ENCODE assay signal across 8 cellular contexts in the genomic region with DNA sequence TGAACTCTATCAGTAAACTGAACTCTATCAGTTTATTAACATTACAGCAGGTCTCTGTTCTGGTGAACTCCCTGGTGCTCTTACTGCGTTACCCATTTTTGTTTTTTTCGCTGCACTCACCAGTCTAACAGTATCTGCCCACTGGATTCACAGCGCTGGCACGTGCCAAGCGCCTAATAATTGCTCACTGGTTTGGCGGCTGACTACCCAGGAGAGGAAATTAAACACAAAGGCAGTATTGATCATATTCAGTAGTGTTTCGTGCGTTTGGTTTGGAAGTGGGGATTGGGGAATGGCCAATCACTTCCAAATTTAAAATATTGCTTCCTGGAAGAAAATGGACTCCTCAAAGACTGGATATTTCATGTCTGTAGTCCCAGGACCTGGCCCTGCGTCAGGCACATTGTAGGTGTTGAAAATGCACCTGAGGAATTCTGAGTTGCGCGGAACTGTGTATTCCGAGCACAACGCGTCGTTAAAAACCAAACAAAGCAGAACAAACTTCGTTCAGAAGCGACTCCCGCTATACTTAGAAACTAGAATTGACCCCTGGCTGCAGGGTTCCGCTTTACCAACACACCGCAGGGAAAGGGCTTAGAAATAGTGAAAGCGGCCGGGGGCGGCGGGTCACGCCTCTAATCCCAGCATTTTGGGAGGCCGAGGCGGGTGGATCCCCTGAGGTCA. TPM values are rescaled to one million over a fixed set of nuclear protein-coding genes. Genes with fewer than 3 reads are reported as not detected.
DNase-seq lines count a peak whose midpoint lies in the region; ATAC-seq lines count a peak whose summit lies in the region.

No MANE protein-coding gene starts in this region.

- H3K9me3 Mint-ChIP-seq in T-helper 1 cell treated with Interleukin-12 subunit alpha and Interleukin-12 subunit beta and Interleukin-4 antibody, amounts not matched to agents 30 μg/mL and 1 μg/mL, for 36 hours = no peaks in the 10 kb centered on the region

- peak overlapping the region; percentile 93 for H3K27ac ChIP-seq in caudate nucleus (ENCODE audit: low read depth, low read length)

- H3K4me3 Mint-ChIP-seq in T-helper 1 cell treated with Interleukin-12 subunit alpha and Interleukin-12 subunit beta and Interleukin-4 antibody, amounts not matched to agents 30 μg/mL and 1 μg/mL, for 36 hours = peak overlapping the region; percentile 97

- peak; percentile 30 for ATAC-seq in GM21526 (IDR thresholded peaks at IDR 0.05; ENCODE audit: low FRiP score, unreplicated experiment)

- peak; percentile 45 for DNase-seq in Daoy (ENCODE audit: low read depth)
- DNase-seq in Jurkat, Clone E6-1 (ENCODE audit: low read depth, low spot score) = peak; percentile 43
- peak in 40 of 61 donors; percentile 3 to 65 (median 46) for DNase-seq in caudate nucleus (lab: John Stamatoyannopoulos, UW)
- DNase-seq in kidney tubule cell (ENCODE audit: low spot score) = peak; percentile 66
- peak; percentile 28 for DNase-seq in stimulated activated CD4-positive, alpha-beta T cell treated with anti-CD3 and anti-CD28 coated beads, Interleukin-2, amount 100 ng/mL, for 4 hours (ENCODE audit: low read depth)
- no peak for DNase-seq in epidermal melanocyte (ENCODE audit: insufficient read length, low spot score)

- H3K4me1 Mint-ChIP-seq in T-helper 1 cell treated with Interleukin-12 subunit alpha and Interleukin-12 subunit beta and Interleukin-4 antibody, amounts not matched to agents 30 μg/mL and 1 μg/mL, for 36 hours (ENCODE audit: low read depth) = peaks cover 35% of the 10 kb centered on the region

- peak overlapping the region; percentile 93 for H3K4me3 ChIP-seq in Jurkat, Clone E6-1 (ENCODE audit: low read length)

- H3K27me3 Mint-ChIP-seq in T-helper 1 cell treated with Interleukin-12 subunit alpha and Interleukin-12 subunit beta and Interleukin-4 antibody, amounts not matched to agents 30 μg/mL and 1 μg/mL, for 36 hours (ENCODE audit: low read depth) = peaks cover 23% of the 10 kb centered on the region

- peaks cover 40% of the 10 kb centered on the region for H3K36me3 Mint-ChIP-seq in T-helper 1 cell treated with Interleukin-12 subunit alpha and Interleukin-12 subunit beta and Interleukin-4 antibody, amounts not matched to agents 30 μg/mL and 1 μg/mL, for 36 hours (ENCODE audit: low read depth)

- H3K27ac Mint-ChIP-seq in T-helper 1 cell treated with Interleukin-12 subunit alpha and Interleukin-12 subunit beta and Interleukin-4 antibody, amounts not matched to agents 30 μg/mL and 1 μg/mL, for 36 hours = peak overlapping the region; percentile 99

RNA-seq across cellular contexts. Expression of gene RPS12, which starts 1.1 kb away (rescaled TPM):
- total RNA-seq in Daoy (2014; rRNA removed; shearing (Covaris generic)) = 1,785 and 2,372 TPM in 2 replicates
- 3,151 TPM for polyA plus RNA-seq in Jurkat, Clone E6-1 (2012; ENCODE audit: insufficient read depth, insufficient read length)

RNA-seq across cellular contexts. Expression of gene SLC18B1, which starts 14.9 kb away (rescaled TPM):
- total RNA-seq in Daoy (2014; rRNA removed; shearing (Covaris generic)) = 7.9 and 8.9 TPM in 2 replicates
- polyA plus RNA-seq in Jurkat, Clone E6-1 (2012; ENCODE audit: insufficient read depth, insufficient read length) = 13.0 TPM

RNA-seq across cellular contexts. Expression of gene VNN2, which starts 55.6 kb away (rescaled TPM):
- 0.48 TPM in 1 of 2 replicates, not detected in the other for total RNA-seq in Daoy (2014; rRNA removed; shearing (Covaris generic))
- 0.49 TPM for polyA plus RNA-seq in Jurkat, Clone E6-1 (2012; ENCODE audit: insufficient read depth, insufficient read length)
